In the genomic region with DNA sequence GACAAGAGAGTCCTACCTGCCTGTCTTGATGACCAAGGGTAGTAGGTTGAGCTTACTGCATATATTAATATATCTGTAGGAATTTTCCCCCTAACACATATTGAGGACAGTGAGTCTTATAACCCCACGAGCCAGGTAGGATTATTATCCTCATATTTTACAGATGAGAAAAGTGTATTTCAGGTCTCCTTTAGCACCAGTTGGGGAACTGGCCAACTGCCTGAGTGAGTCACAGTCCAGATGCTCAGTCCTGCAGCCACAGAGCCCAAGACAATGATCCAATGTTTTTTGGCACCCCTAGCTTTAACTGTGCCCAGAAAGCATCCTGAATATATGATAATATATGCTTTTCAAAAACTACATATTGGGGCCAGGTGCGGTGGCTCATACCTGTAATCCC, we compare ENCODE assay signal across 15 cellular contexts. TPM values are rescaled to one million over a fixed set of nuclear protein-coding genes. Genes with fewer than 3 reads are reported as not detected.
A peak's percentile ranks its signal among the peaks of the same experiment; 100 is the strongest.
DNase-seq lines count a peak whose midpoint lies in the region; ATAC-seq, FAIRE-seq and TF ChIP-seq lines count a peak whose summit lies in the region.
"Had no signal": no experiment of that assay in that cellular context is flagged by ENCODE, and none has a peak within 500 bp of the region (broad histone marks: within the 10 kb centered on the region; RNA-seq: fewer than 3 reads in every experiment).

No MANE protein-coding gene starts in this region.

- H3K79me2 ChIP-seq in mammary epithelial cell (ENCODE audit: insufficient read depth, low read length) (no peaks in the 10 kb centered on the region), keratinocyte (ENCODE audit: control insufficient read depth, insufficient read depth, low read length) (no peaks in the 10 kb centered on the region)

- H3K27ac ChIP-seq in mammary epithelial cell (ENCODE audit: insufficient read depth, low read depth, low read length) (peak overlapping the region; percentile 41), keratinocyte (ENCODE audit: control insufficient read depth, insufficient read depth, low read length) (no peak overlapping the region)
- H3K27ac ChIP-seq: C4-2B, cardiac muscle cell had no signal

- no peaks in the 10 kb centered on the region for H3K9me3 Mint-ChIP-seq in activated T-helper 1 cell treated with anti-CD3 and anti-CD28 coated beads, Interleukin-12 subunit alpha, Interleukin-12 subunit beta, Interleukin-2, Interleukin-4 antibody, amounts not matched to agents 30 ng/mL and 10 ng/mL and 1 ng/mL, durations not matched to agents 14 hours and 24 hours and 36 hours
- H3K9me3 Mint-ChIP-seq: activated CD4-positive, alpha-beta T cell treated with anti-CD3 and anti-CD28 coated beads, Interleukin-2, amount 10 ng/mL, durations not matched to agents 7 days and 5 days; activated T-helper 17 cell treated with anti-CD3 and anti-CD28 coated beads, Interleukin-2, amount 50 U/mL, for 72 hours; naive B cell had no signal

- H4K20me1 ChIP-seq in mammary epithelial cell (ENCODE audit: insufficient read depth, low read length) (no peaks in the 10 kb centered on the region), keratinocyte (ENCODE audit: control insufficient read depth, extremely low read depth, insufficient read depth, low read length) (no peaks in the 10 kb centered on the region)

- FAIRE-seq in keratinocyte (lab: Jason Lieb, UNC) (peak; percentile 71), GM19239 (lab: Jason Lieb, UNC) (no peak)
- FAIRE-seq: kidney had no signal

- H3K9me3 ChIP-seq in mammary epithelial cell (replicated peaks; ENCODE audit: insufficient read depth, low read length), result no peaks in the 10 kb centered on the region
- H3K9me3 ChIP-seq in keratinocyte (ENCODE audit: control insufficient read depth, low read depth, low read length), result no peaks in the 10 kb centered on the region

- H3K4me2 ChIP-seq in mammary epithelial cell (ENCODE audit: insufficient read depth, low read depth, low read length) (peak overlapping the region; percentile 33), keratinocyte (ENCODE audit: control insufficient read depth, extremely low read depth, insufficient read depth, low read depth, low read length) (peak overlapping the region; percentile 5)

- no peaks in the 10 kb centered on the region for H3K36me3 Mint-ChIP-seq in activated T-helper 1 cell treated with anti-CD3 and anti-CD28 coated beads, Interleukin-12 subunit alpha, Interleukin-12 subunit beta, Interleukin-2, Interleukin-4 antibody, amounts not matched to agents 30 ng/mL and 10 ng/mL and 1 ng/mL, durations not matched to agents 14 hours and 24 hours and 36 hours (ENCODE audit: low read depth)
- H3K36me3 Mint-ChIP-seq: naive B cell had no signal

- no peak overlapping the region for H3K4me3 ChIP-seq in mammary epithelial cell (replicated peaks in 1 of 3; ENCODE audit: insufficient read depth in 1 of 3, low read depth in 2 of 3, low read length in 3 of 3)
- H3K4me3 ChIP-seq in keratinocyte (ENCODE audit: control insufficient read depth in 2 of 3, extremely low read depth in 1 of 3, insufficient read depth in 2 of 3, low read depth in 1 of 3, low read length in 3 of 3), result no peak overlapping the region
- H3K4me3 ChIP-seq: cardiac muscle cell had no signal

- no peaks in the 10 kb centered on the region for H3K36me3 ChIP-seq in mammary epithelial cell (ENCODE audit: insufficient read depth, low read length)
- no peaks in the 10 kb centered on the region for H3K36me3 ChIP-seq in keratinocyte (ENCODE audit: control insufficient read depth in 2 of 2, extremely low read depth in 1 of 2, insufficient read depth in 2 of 2, low read length in 2 of 2)
- H3K36me3 ChIP-seq: cardiac muscle cell had no signal

- peaks cover 2% of the 10 kb centered on the region for H3K27me3 Mint-ChIP-seq in activated T-helper 1 cell treated with anti-CD3 and anti-CD28 coated beads, Interleukin-12 subunit alpha, Interleukin-12 subunit beta, Interleukin-2, Interleukin-4 antibody, amounts not matched to agents 30 ng/mL and 10 ng/mL and 1 ng/mL, durations not matched to agents 14 hours and 24 hours and 36 hours (ENCODE audit: insufficient read depth)
- H3K27me3 Mint-ChIP-seq: activated CD4-positive, alpha-beta T cell treated with anti-CD3 and anti-CD28 coated beads, Interleukin-2, amount 10 ng/mL, durations not matched to agents 7 days and 5 days; activated T-helper 17 cell treated with anti-CD3 and anti-CD28 coated beads, Interleukin-2, amount 50 U/mL, for 72 hours; naive B cell had no signal

- dilution Hi-C loops in mammary epithelial cell (cut with HindIII; ENCODE audit: low sequenced_read_pairs) (no loop called here), keratinocyte (cut with MboI; ENCODE audit: extremely low pct_ligation_motif_present, low sequenced_read_pairs) (no loop called here)

- H3K27me3 ChIP-seq in mammary epithelial cell (ENCODE audit: insufficient read depth, low read length) (no peaks in the 10 kb centered on the region), keratinocyte (ENCODE audit: control insufficient read depth, extremely low read depth, insufficient read depth, low read length) (no peaks in the 10 kb centered on the region)
- H3K27me3 ChIP-seq: cardiac muscle cell had no signal

- H3K4me1 Mint-ChIP-seq in activated T-helper 1 cell treated with anti-CD3 and anti-CD28 coated beads, Interleukin-12 subunit alpha, Interleukin-12 subunit beta, Interleukin-2, Interleukin-4 antibody, amounts not matched to agents 30 ng/mL and 10 ng/mL and 1 ng/mL, durations not matched to agents 14 hours and 24 hours and 36 hours (ENCODE audit: low read depth), result peaks cover 5% of the 10 kb centered on the region
- H3K4me1 Mint-ChIP-seq: activated CD4-positive, alpha-beta T cell treated with anti-CD3 and anti-CD28 coated beads, Interleukin-2, amount 10 ng/mL, durations not matched to agents 7 days and 5 days had no signal

- ATAC-seq in GM19463 (IDR thresholded peaks at IDR 0.05; ENCODE audit: unreplicated experiment), result no peak
- ATAC-seq: activated T-helper 17 cell treated with anti-CD3 and anti-CD28 coated beads, Interleukin-2, amount 50 U/mL, for 72 hours; stimulated activated naive CD8-positive, alpha-beta T cell treated with anti-CD3 and anti-CD28 coated beads, Interleukin-15, Interleukin-2, amounts not matched to agents 100 U/mL and 50 U/mL, for 24 hours had no signal

- no TSS peak for BruUV-seq in mammary epithelial cell (replicated peaks; lab: Mats Ljungman, UMichigan)

- peak; percentile 74 for DNase-seq in Daoy (ENCODE audit: low read depth)
- peak; percentile 79 for DNase-seq in M059J (ENCODE audit: low read depth)
- peak; percentile 89 for DNase-seq in mammary epithelial cell
- DNase-seq in keratinocyte (ENCODE audit: low read depth, low spot score), result no peak
- DNase-seq in GM19239 (ENCODE audit: insufficient read length, low spot score), result no peak
- no peak for DNase-seq in NCI-H510A treated with DMSO at 0.1 percent for 48 hours (lab: John Stamatoyannopoulos, UW)
- no peak for DNase-seq in activated T-helper 1 cell treated with anti-CD3 and anti-CD28 coated beads, Interleukin-12 subunit alpha, Interleukin-12 subunit beta, Interleukin-2, Interleukin-4 antibody, amounts not matched to agents 30 ng/mL and 10 ng/mL and 1 ng/mL, durations not matched to agents 14 hours and 24 hours and 36 hours (ENCODE audit: low spot score)
- DNase-seq: kidney had no signal

- no peak overlapping the region for H3K27ac Mint-ChIP-seq in activated T-helper 1 cell treated with anti-CD3 and anti-CD28 coated beads, Interleukin-12 subunit alpha, Interleukin-12 subunit beta, Interleukin-2, Interleukin-4 antibody, amounts not matched to agents 30 ng/mL and 10 ng/mL and 1 ng/mL, durations not matched to agents 14 hours and 24 hours and 36 hours
- H3K27ac Mint-ChIP-seq: activated CD4-positive, alpha-beta T cell treated with anti-CD3 and anti-CD28 coated beads, Interleukin-2, amount 10 ng/mL, durations not matched to agents 7 days and 5 days; activated T-helper 17 cell treated with anti-CD3 and anti-CD28 coated beads, Interleukin-2, amount 50 U/mL, for 72 hours; naive B cell had no signal

- 25% methylated on average over 2 of the region's 2 CpGs for WGBS in mammary epithelial cell (ENCODE audit: low coverage, missing lambda C conversion rate)

- H3K4me3 Mint-ChIP-seq in activated T-helper 1 cell treated with anti-CD3 and anti-CD28 coated beads, Interleukin-12 subunit alpha, Interleukin-12 subunit beta, Interleukin-2, Interleukin-4 antibody, amounts not matched to agents 30 ng/mL and 10 ng/mL and 1 ng/mL, durations not matched to agents 14 hours and 24 hours and 36 hours, result no peak overlapping the region
- H3K4me3 Mint-ChIP-seq: activated CD4-positive, alpha-beta T cell treated with anti-CD3 and anti-CD28 coated beads, Interleukin-2, amount 10 ng/mL, durations not matched to agents 7 days and 5 days; activated T-helper 17 cell treated with anti-CD3 and anti-CD28 coated beads, Interleukin-2, amount 50 U/mL, for 72 hours had no signal

- in situ Hi-C loops in mammary epithelial cell (cut with MboI; ENCODE audit: low sequenced_read_pairs in 2 of 2), result no loop called here

- intact Hi-C loops in mammary epithelial cell (cut with micrococcal nuclease), result loop anchor here (1.0 kb wide), 1 partner anchor 31 kb away; a partner anchor contains a TSS
- intact Hi-C loops in activated T-helper 1 cell treated with anti-CD3 and anti-CD28 coated beads, Interleukin-12 subunit alpha, Interleukin-12 subunit beta, Interleukin-2, Interleukin-4 antibody, amounts not matched to agents 30 ng/mL and 10 ng/mL and 1 ng/mL, durations not matched to agents 14 hours and 24 hours and 36 hours (cut with micrococcal nuclease), result no loop called here

- H2AFZ ChIP-seq in mammary epithelial cell (ENCODE audit: low read depth, low read length) (no peak overlapping the region), keratinocyte (ENCODE audit: control insufficient read depth, low read length) (peak overlapping the region; percentile 12)

- H3K9ac ChIP-seq in mammary epithelial cell (ENCODE audit: insufficient read depth, low read length) (no peak overlapping the region), keratinocyte (ENCODE audit: control insufficient read depth, extremely low read depth, insufficient read depth, low read length) (no peak overlapping the region)

- H3K4me1 ChIP-seq in mammary epithelial cell (ENCODE audit: insufficient read depth, low read length), result peaks cover 41% of the 10 kb centered on the region
- peaks cover 31% of the 10 kb centered on the region for H3K4me1 ChIP-seq in keratinocyte (ENCODE audit: control insufficient read depth, extremely low read depth, insufficient read depth, low read length)

- CTCF ChIA-PET in mammary epithelial cell (lab: Charles Lee; ENCODE audit: low non-redundant PET), result no interaction called here

- no peaks in the 10 kb centered on the region for H3K9me1 ChIP-seq in keratinocyte (ENCODE audit: control insufficient read depth, extremely low read depth, insufficient read depth, low read length)

- TF ChIP-seq CTCF in mammary epithelial cell (conservative IDR thresholded peaks at IDR 0.05 in 1 of 2, IDR thresholded peaks at IDR 0.05 in 1 of 2; ENCODE audit: extremely low read depth in 1 of 2, insufficient read depth in 1 of 2, low read depth in 1 of 2, low read length in 2 of 2), result no peak
- no peak for TF ChIP-seq CTCF in keratinocyte (optimal IDR thresholded peaks at IDR 0.05 in 1 of 3, IDR thresholded peaks at IDR 0.05 in 1 of 3, conservative IDR thresholded peaks at IDR 0.05 in 1 of 3; ENCODE audit: extremely low read depth in 1 of 3, insufficient read depth in 2 of 3, low read length in 3 of 3)

RNA-seq across cellular contexts. Expression of a gene that starts 30.8 kb away (rescaled TPM):
- 136 and 145 TPM in 2 replicates for total RNA-seq in Daoy (2014; rRNA removed; shearing (Covaris generic))
- 87.7 and 89.5 TPM in 2 replicates for total RNA-seq in M059J (2014; rRNA removed; shearing (Covaris generic))
- 100 to 1,000 TPM; 166 to 403 TPM for total RNA-seq in mammary epithelial cell
- polyA plus RNA-seq in mammary epithelial cell (35.5 TPM), keratinocyte (70.9 to 130 TPM (median 98.4 TPM) in 3 replicates)
- polyA minus RNA-seq in mammary epithelial cell (408 TPM), keratinocyte (54.3 to 225 TPM (median 97.0 TPM) in 3 replicates)
- polyA plus RNA-seq in keratinocyte (2011; ENCODE audit: low read depth), result 73.4 TPM
- 35.9 and 65.0 TPM in 2 replicates for polyA plus RNA-seq in keratinocyte (2011; cell fraction: cytosol; rRNA removed)
- polyA plus RNA-seq in keratinocyte (2011; cell fraction: nucleus; rRNA removed), result 125 and 208 TPM in 2 replicates
- polyA plus RNA-seq in keratinocyte (2012; ENCODE audit: low replicate concordance), result 84.0 and 86.3 TPM in 2 replicates
- polyA minus RNA-seq in keratinocyte (2011; cell fraction: cytosol; rRNA and poly(A)+ RNA removed), result 85.0 TPM
- polyA minus RNA-seq in keratinocyte (2011; cell fraction: nucleus; rRNA and poly(A)+ RNA removed), result 243 and 504 TPM in 2 replicates
- total RNA-seq in activated T-helper 1 cell treated with anti-CD3 and anti-CD28 coated beads, Interleukin-12 subunit alpha, Interleukin-12 subunit beta, Interleukin-2, Interleukin-4 antibody, amounts not matched to agents 30 ng/mL and 10 ng/mL and 1 ng/mL, durations not matched to agents 14 hours and 24 hours and 36 hours, result 220 and 237 TPM in 2 replicates

Comparison
In these comparisons a context has a peak if more than half of its experiments do, and no peak if none do; other contexts are left out.
1. DNase-seq: peak in Daoy (single experiment), M059J (single experiment) and mammary epithelial cell (single experiment); none in keratinocyte (single experiment), GM19239 (single experiment), NCI-H510A treated with DMSO at 0.1 percent for 48 hours (single experiment) and activated T-helper 1 cell treated with anti-CD3 and anti-CD28 coated beads, Interleukin-12 subunit alpha, Interleukin-12 subunit beta, Interleukin-2, Interleukin-4 antibody, amounts not matched to agents 30 ng/mL and 10 ng/mL and 1 ng/mL, durations not matched to agents 14 hours and 24 hours and 36 hours (single experiment).